20 cellular contexts compared by ENCODE assay signal in genomic region chr7:55240418-55241142, GRCh38.
DNase-seq lines count a peak whose midpoint lies in the region; ATAC-seq, FAIRE-seq and TF ChIP-seq lines count a peak whose summit lies in the region.
"Had no signal": no experiment of that assay in that cellular context is flagged by ENCODE, and none has a peak within 500 bp of the region (broad histone marks: within the 10 kb centered on the region; RNA-seq: fewer than 3 reads in every experiment).

No MANE protein-coding gene starts in this region.

- intact Hi-C loops in HepG2 (cut with micrococcal nuclease; ENCODE audit: unreplicated experiment) (no loop called here), right lobe of liver (cut with DNase I) (no loop called here), adrenal gland (cut with DNase I) (no loop called here)

- peak overlapping the region in 1 of 6 donors; percentile 51 for H3K27ac Mint-ChIP-seq in immature natural killer cell
- no peak overlapping the region for H3K27ac Mint-ChIP-seq in activated CD8-positive, alpha-beta memory T cell treated with anti-CD3 and anti-CD28 coated beads, Interleukin-2, amount 10 ng/mL, durations not matched to agents 7 days and 5 days
- H3K27ac Mint-ChIP-seq: GM23338 had no signal

- WGBS in HepG2 (ENCODE audit: low lambda C conversion rate): 41% methylated on average over 12 of the region's 16 CpGs
- 82% methylated on average over 7 of the region's 16 CpGs for WGBS in right lobe of liver (ENCODE audit: insufficient coverage, low coverage, low lambda C conversion rate, missing lambda C conversion rate)
- 73 to 79% (median 75%) methylated on average over 16 of the region's 16 CpGs for WGBS in adrenal gland, 4 donors

- POLR2A ChIA-PET in HepG2 (lab: Yijun Ruan, JAX): no interaction called here

- H3K27ac ChIP-seq in HepG2 (ENCODE audit: extremely low read length, insufficient read depth, low read length): no peak overlapping the region
- no peak overlapping the region for H3K27ac ChIP-seq in right lobe of liver
- H3K27ac ChIP-seq in adrenal gland: no peak overlapping the region
- H3K27ac ChIP-seq: A549, Peyer's patch, SJCRH30 had no signal

- H3K9ac ChIP-seq in HepG2 (ENCODE audit: insufficient read depth, low read depth, low read length): no peak overlapping the region

- TF ChIP-seq POLR2A in HepG2 (IDR thresholded peaks at IDR 0.05; ENCODE audit: insufficient read depth in 1 of 2, low read depth in 2 of 2, low read length in 2 of 2) (no peak), right lobe of liver (IDR thresholded peaks at IDR 0.05) (no peak), adrenal gland (IDR thresholded peaks at IDR 0.05) (no peak)

- H3K79me2 ChIP-seq in HepG2 (ENCODE audit: insufficient read depth, low read length): no peaks in the 10 kb centered on the region

- no TSS peak for BruUV-seq in HepG2 (replicated peaks; lab: Mats Ljungman, UMichigan)

- H3K27me3 ChIP-seq in HepG2 (ENCODE audit: control insufficient read depth in 1 of 2, insufficient read depth in 2 of 2, low read length in 2 of 2) (peaks cover 1 to 44% of the 10 kb centered on the region in 2 experiments), right lobe of liver (no peaks in the 10 kb centered on the region), adrenal gland (no peaks in the 10 kb centered on the region)
- H3K27me3 ChIP-seq: BE2C, Peyer's patch had no signal

- no peak for TF ChIP-seq RAD21 in HepG2 (CRISPR knock-in tag; IDR thresholded peaks at IDR 0.05)

- no peak overlapping the region for H2AFZ ChIP-seq in HepG2 (ENCODE audit: low read length)
- H2AFZ ChIP-seq: GM23338 had no signal

- no peaks in the 10 kb centered on the region for H3K36me3 Mint-ChIP-seq in immature natural killer cell
- H3K36me3 Mint-ChIP-seq in activated CD8-positive, alpha-beta memory T cell treated with anti-CD3 and anti-CD28 coated beads, Interleukin-2, amount 10 ng/mL, durations not matched to agents 7 days and 5 days: no peaks in the 10 kb centered on the region

- H3K9me3 ChIP-seq in HepG2 (ENCODE audit: low read length): no peaks in the 10 kb centered on the region
- H3K9me3 ChIP-seq in right lobe of liver: no peaks in the 10 kb centered on the region
- H3K9me3 ChIP-seq in adrenal gland (replicated peaks in 1 of 3): no peaks in the 10 kb centered on the region
- H3K9me3 ChIP-seq: A549, BE2C, Peyer's patch, SJCRH30 had no signal

- H3K4me3 Mint-ChIP-seq in immature natural killer cell: no peak overlapping the region
- H3K4me3 Mint-ChIP-seq in activated CD8-positive, alpha-beta memory T cell treated with anti-CD3 and anti-CD28 coated beads, Interleukin-2, amount 10 ng/mL, durations not matched to agents 7 days and 5 days: no peak overlapping the region
- H3K4me3 Mint-ChIP-seq: GM23338 had no signal

- no peaks in the 10 kb centered on the region for H4K20me1 ChIP-seq in HepG2 (ENCODE audit: insufficient read depth, low read length)

- CTCF ChIA-PET in HepG2 (lab: Yijun Ruan, JAX; ENCODE audit: low intra/inter-chr PET ratio, low total read pairs): no interaction called here
- CTCF ChIA-PET in activated CD8-positive, alpha-beta memory T cell treated with anti-CD3 and anti-CD28 coated beads, Interleukin-2, amount 10 ng/mL, durations not matched to agents 7 days and 5 days (lab: Charles Lee): no interaction called here

- H3K4me3 ChIP-seq in HepG2 (replicated peaks in 1 of 3; ENCODE audit: insufficient read depth in 1 of 3, low read depth in 2 of 3, low read length in 3 of 3) (no peak overlapping the region), right lobe of liver (no peak overlapping the region), adrenal gland (no peak overlapping the region)
- H3K4me3 ChIP-seq: A549, GM23338, Peyer's patch, SJCRH30 had no signal

- in situ Hi-C loops in HepG2 (cut with HindIII; ENCODE audit: extremely low pct_ligation_motif_present, low pct_unique_long_range_greater_than_20kb): no loop called here

- no peak for FAIRE-seq in HepG2 (lab: Jason Lieb, UNC)
- FAIRE-seq: A549, GM12892, GM18507 had no signal

- DNase-seq in HepG2 (ENCODE audit: low spot score): no peak
- DNase-seq in right lobe of liver: no peak
- DNase-seq in adrenal gland: peak in 5 of 7 donors; percentile 39 to 64 (median 56)
- DNase-seq in immature natural killer cell: peak in 2 of 3 donors; percentile 3 to 13
- DNase-seq in GM03348 (ENCODE audit: low spot score): no peak
- no peak for DNase-seq in stimulated activated CD4-positive, alpha-beta T cell treated with anti-CD3 and anti-CD28 coated beads, Interleukin-4, amount 100 ng/mL, for 1 hour
- no peak for DNase-seq in activated CD8-positive, alpha-beta memory T cell treated with anti-CD3 and anti-CD28 coated beads, Interleukin-2, amount 10 ng/mL, durations not matched to agents 7 days and 5 days
- DNase-seq: BE2C, DMS79, HCEC 1CT, IMR-90, NCI-H1105 treated with DMSO at 0.1 percent for 48 hours, NCI-H2081 treated with DMSO at 0.1 percent for 48 hours, NCI-H510A, Peyer's patch, SJCRH30 had no signal

- peaks cover 0 to 3% of the 10 kb centered on the region in 2 donors for H3K4me1 Mint-ChIP-seq in immature natural killer cell
- no peaks in the 10 kb centered on the region for H3K4me1 Mint-ChIP-seq in activated CD8-positive, alpha-beta memory T cell treated with anti-CD3 and anti-CD28 coated beads, Interleukin-2, amount 10 ng/mL, durations not matched to agents 7 days and 5 days

- H3K36me3 ChIP-seq in HepG2 (replicated peaks in 1 of 2; ENCODE audit: control insufficient read depth in 1 of 2, insufficient read depth in 2 of 2, low read length in 2 of 2): no peaks in the 10 kb centered on the region
- H3K36me3 ChIP-seq in right lobe of liver: no peaks in the 10 kb centered on the region
- H3K36me3 ChIP-seq in adrenal gland (replicated peaks in 1 of 2): no peaks in the 10 kb centered on the region
- H3K36me3 ChIP-seq: BE2C, Peyer's patch, SJCRH30 had no signal

- H3K4me1 ChIP-seq in HepG2 (ENCODE audit: insufficient read depth, low read length): peaks cover 7% of the 10 kb centered on the region; the same call in 1 of the 2 replicates
- no peaks in the 10 kb centered on the region for H3K4me1 ChIP-seq in right lobe of liver
- H3K4me1 ChIP-seq in adrenal gland (replicated peaks in 1 of 2): no peaks in the 10 kb centered on the region
- H3K4me1 ChIP-seq: Peyer's patch, SJCRH30 had no signal

- TF ChIP-seq CTCF in HepG2 (CRISPR knock-in tag; IDR thresholded peaks at IDR 0.05): no peak
- TF ChIP-seq CTCF in right lobe of liver (IDR thresholded peaks at IDR 0.05): no peak
- TF ChIP-seq CTCF in adrenal gland (IDR thresholded peaks at IDR 0.05): no peak

- no peak overlapping the region for H3K4me2 ChIP-seq in HepG2 (ENCODE audit: low read depth, low read length)
- H3K4me2 ChIP-seq: A549, GM23338 had no signal

- peaks cover 0 to 2% (median 0%) of the 10 kb centered on the region in 6 donors for H3K9me3 Mint-ChIP-seq in immature natural killer cell
- H3K9me3 Mint-ChIP-seq in activated CD8-positive, alpha-beta memory T cell treated with anti-CD3 and anti-CD28 coated beads, Interleukin-2, amount 10 ng/mL, durations not matched to agents 7 days and 5 days (ENCODE audit: low read depth): no peaks in the 10 kb centered on the region
- H3K9me3 Mint-ChIP-seq: GM23338 had no signal

- peaks cover 3 to 16% (median 9%) of the 10 kb centered on the region in 3 donors for H3K27me3 Mint-ChIP-seq in immature natural killer cell (ENCODE audit: low read depth in 3 of 3)
- peaks cover 26% of the 10 kb centered on the region for H3K27me3 Mint-ChIP-seq in activated CD8-positive, alpha-beta memory T cell treated with anti-CD3 and anti-CD28 coated beads, Interleukin-2, amount 10 ng/mL, durations not matched to agents 7 days and 5 days

- ATAC-seq in HepG2 (no peak), right lobe of liver (no peak)
- no peak for ATAC-seq in activated CD8-positive, alpha-beta memory T cell treated with anti-CD3 and anti-CD28 coated beads, Interleukin-2, amount 10 ng/mL, durations not matched to agents 7 days and 5 days
- ATAC-seq: A549, GM23338 had no signal

- no peak for TF ChIP-seq EP300 in HepG2 (IDR thresholded peaks at IDR 0.05; ENCODE audit: low read depth in 2 of 2, low read length in 2 of 2)
- TF ChIP-seq EP300 in HepG2 (CRISPR knock-in tag; IDR thresholded peaks at IDR 0.05; ENCODE audit: borderline replicate concordance): no peak

TF ChIP-seq in HepG2, 621 proteins besides CTCF, POLR2A, EP300 and RAD21:
- 0 out of 2 replicates have a peak, but pooled peaks have one; percentile 14 for TF ChIP-seq MNT (IDR thresholded peaks at IDR 0.05)
- TF ChIP-seq ISX (CRISPR knock-in tag; conservative IDR thresholded peaks at IDR 0.05): no peak
- no peak for TF ChIP-seq ZNF691 (CRISPR knock-in tag; IDR thresholded peaks at IDR 0.05; ENCODE audit: borderline replicate concordance, low read depth)

Comparison
In these comparisons a context has a peak if more than half of its experiments do, and no peak if none do; other contexts are left out.
1. DNase-seq: peak in adrenal gland (5 of 7) and immature natural killer cell (2 of 3); none in HepG2 (single experiment), right lobe of liver (0 of 3), GM03348 (single experiment), stimulated activated CD4-positive, alpha-beta T cell treated with anti-CD3 and anti-CD28 coated beads, Interleukin-4, amount 100 ng/mL, for 1 hour (single experiment) and activated CD8-positive, alpha-beta memory T cell treated with anti-CD3 and anti-CD28 coated beads, Interleukin-2, amount 10 ng/mL, durations not matched to agents 7 days and 5 days (single experiment).